7 cellular contexts compared by ENCODE assay signal in the genomic region with DNA sequence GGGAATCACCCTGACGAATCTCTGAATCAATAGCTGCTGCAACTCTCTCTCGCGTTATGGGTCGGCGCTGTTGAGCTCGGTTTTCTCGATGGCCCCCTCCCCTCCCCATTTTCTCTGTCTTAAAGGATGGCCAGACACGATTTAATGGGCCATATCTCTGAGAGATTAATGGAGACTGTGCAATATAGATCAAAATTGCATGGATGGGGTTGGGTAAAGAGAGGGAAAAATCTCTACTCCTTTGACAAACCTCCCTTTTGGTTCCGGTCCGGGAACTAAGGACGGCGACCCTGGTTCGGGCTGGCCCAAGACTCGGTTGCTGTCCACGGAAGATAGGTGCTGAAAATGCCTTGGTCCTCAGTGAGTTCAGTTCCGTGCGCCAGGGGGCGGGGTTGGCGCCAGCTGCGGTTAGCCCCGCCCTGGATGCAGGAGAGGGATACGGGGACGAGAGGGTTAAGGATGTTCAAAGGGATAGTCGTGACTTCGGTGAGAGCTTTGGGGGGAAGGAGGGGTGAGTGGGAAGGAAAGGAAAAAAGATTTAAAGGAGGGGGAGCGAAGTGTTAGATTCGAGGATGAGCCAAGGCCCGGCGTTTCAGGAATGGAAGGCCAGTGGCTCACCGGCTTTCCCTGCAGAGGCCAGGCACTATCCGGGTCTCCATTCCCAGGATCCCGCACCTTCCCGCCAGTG.
DNase-seq lines count a peak whose midpoint lies in the region; ATAC-seq and TF ChIP-seq lines count a peak whose summit lies in the region.

No MANE protein-coding gene starts in this region.

- H3K9me3 ChIP-seq in adrenal gland (replicated peaks in 1 of 3): no peaks in the 10 kb centered on the region

- peak; percentile 13 to 42 (median 30) for TF ChIP-seq CTCF in adrenal gland (IDR thresholded peaks at IDR 0.05)

- intact Hi-C loops in adrenal gland (cut with DNase I): loop anchor here in 1 of 2 donors (10.0 kb wide), 3 partner anchors 128 to 278 kb away; no protein-coding TSS in a partner anchor

- H3K36me3 ChIP-seq in adrenal gland (replicated peaks in 1 of 2): no peaks in the 10 kb centered on the region

- H3K27ac ChIP-seq in adrenal gland: no peak overlapping the region

- ATAC-seq in HG02884 (IDR thresholded peaks at IDR 0.05; ENCODE audit: unreplicated experiment): no peak

- H3K27me3 ChIP-seq in adrenal gland: peaks cover 87% of the 10 kb centered on the region

- DNase-seq in DMS114 treated with DMSO at 0.1 percent for 48 hours (lab: John Stamatoyannopoulos, UW; ENCODE audit: unreplicated experiment): peak; percentile 12
- DNase-seq in HT-29 (ENCODE audit: low spot score): peak; percentile 22
- DNase-seq in adrenal gland: peak; percentile 40 to 71 (median 65)
- DNase-seq in islet precursor cell: peak; percentile 85
- no peak for DNase-seq in AML-193 (lab: John Stamatoyannopoulos, UW)
- DNase-seq in COR-L47 (lab: John Stamatoyannopoulos, UW): no peak

- TF ChIP-seq POLR2A in adrenal gland (IDR thresholded peaks at IDR 0.05): no peak

- WGBS in adrenal gland, 4 donors: 2 to 3% (median 2%) methylated on average over 33 of the region's 33 CpGs

- peak overlapping the region in 1 of 4 donors; percentile 13 for H3K4me3 ChIP-seq in adrenal gland

- peaks cover 23 to 40% of the 10 kb centered on the region in 2 donors for H3K4me1 ChIP-seq in adrenal gland (replicated peaks in 1 of 2)

Comparison
In these comparisons a context has a peak if more than half of its experiments do, and no peak if none do; other contexts are left out.
1. DNase-seq: peak in DMS114 treated with DMSO at 0.1 percent for 48 hours (single experiment), HT-29 (single experiment), adrenal gland (7 of 7) and islet precursor cell (single experiment); none in AML-193 (0 of 2) and COR-L47 (single experiment).